Comparison of ENCODE assay signal across 30 cellular contexts in the genomic region with DNA sequence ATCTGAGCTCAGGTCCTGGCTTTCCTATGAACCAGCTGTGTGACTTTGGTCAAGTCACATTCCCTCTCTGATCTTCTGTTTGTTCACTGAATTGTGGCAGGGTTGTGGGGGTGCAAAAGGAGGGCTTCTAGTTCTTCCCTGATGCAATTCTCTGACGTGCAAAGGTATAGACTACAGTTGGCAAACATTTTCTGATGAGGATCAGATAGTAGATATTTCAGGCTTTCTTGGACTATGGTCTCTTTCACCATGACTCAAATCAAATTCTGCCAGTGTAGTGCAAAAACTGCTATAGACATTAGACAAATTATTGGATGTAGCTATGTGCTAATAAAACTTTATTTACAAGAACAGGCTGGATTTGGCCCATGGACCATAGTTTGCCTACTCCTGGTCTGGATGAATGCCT.
"Had no signal": no experiment of that assay in that cellular context is flagged by ENCODE, and none has a peak within 500 bp of the region (broad histone marks: within the 10 kb centered on the region; RNA-seq: fewer than 3 reads in every experiment).

No MANE protein-coding gene starts in this region.

- H3K4me3 Mint-ChIP-seq: activated CD4-positive, alpha-beta memory T cell treated with anti-CD3 and anti-CD28 coated beads for 36 hours; activated naive CD8-positive, alpha-beta T cell treated with anti-CD3 and anti-CD28 coated beads for 36 hours had no signal

- ATAC-seq: PC-3 had no signal

- H3K9me3 ChIP-seq: ascending aorta had no signal

- H3K9me3 Mint-ChIP-seq: activated CD4-positive, alpha-beta memory T cell treated with anti-CD3 and anti-CD28 coated beads for 36 hours; activated naive CD8-positive, alpha-beta T cell treated with anti-CD3 and anti-CD28 coated beads for 36 hours had no signal

- H3K36me3 ChIP-seq: ascending aorta, cardiac muscle cell, WERI-Rb-1 had no signal

- DNase-seq: activated CD4-positive, alpha-beta memory T cell treated with anti-CD3 and anti-CD28 coated beads for 36 hours; activated CD4-positive, alpha-beta T cell treated with anti-CD3 and anti-CD28 coated beads for 4 hours; activated CD4-positive, alpha-beta T cell treated with anti-CD3 and anti-CD28 coated beads, Interleukin-2, amount 50 U/mL, for 1 hour; activated CD8-positive, alpha-beta memory T cell treated with anti-CD3 and anti-CD28 coated beads, Interleukin-2, amount 50 U/mL, for 48 hours; activated effector memory CD4-positive, alpha-beta T cell treated with anti-CD3 and anti-CD28 coated beads, Interleukin-2, amount 50 U/mL, for 16 hours; activated naive CD4-positive, alpha-beta T cell; activated naive CD4-positive, alpha-beta T cell treated with anti-CD3 and anti-CD28 coated beads, Interleukin-2, amount 50 U/mL, for 16 hours; activated naive CD8-positive, alpha-beta T cell treated with anti-CD3 and anti-CD28 coated beads for 36 hours; activated T-cell treated with anti-CD3 and anti-CD28 coated beads, Interleukin-2, amount 50 U/mL, for 48 hours; amygdala; Karpas-422; KBM-7; NCI-H1048; NCI-H1105 treated with DMSO at 0.1 percent for 48 hours; NCI-H1436; NCI-H1694; NCI-H1930; NCI-H2081 treated with DMSO at 0.1 percent for 48 hours; NCI-H226; NCI-H446 treated with DMSO at 0.1 percent for 48 hours; NCI-H524; NCI-H82; PC-3; Right ventricle myocardium superior; SW 1271; T1000; WERI-Rb-1 had no signal

- H3K27me3 Mint-ChIP-seq: activated CD4-positive, alpha-beta memory T cell treated with anti-CD3 and anti-CD28 coated beads for 36 hours; activated naive CD8-positive, alpha-beta T cell treated with anti-CD3 and anti-CD28 coated beads for 36 hours had no signal

- H3K27ac ChIP-seq: cardiac muscle cell, WERI-Rb-1 had no signal

- H3K27ac Mint-ChIP-seq: activated CD4-positive, alpha-beta memory T cell treated with anti-CD3 and anti-CD28 coated beads for 36 hours; activated naive CD8-positive, alpha-beta T cell treated with anti-CD3 and anti-CD28 coated beads for 36 hours had no signal

- H3K27me3 ChIP-seq: ascending aorta, cardiac muscle cell had no signal

- FAIRE-seq: RCC 7860 had no signal

- H3K4me3 ChIP-seq: ascending aorta, cardiac muscle cell had no signal
